ENCODE assay signal across 1 cellular context in the genomic region with DNA sequence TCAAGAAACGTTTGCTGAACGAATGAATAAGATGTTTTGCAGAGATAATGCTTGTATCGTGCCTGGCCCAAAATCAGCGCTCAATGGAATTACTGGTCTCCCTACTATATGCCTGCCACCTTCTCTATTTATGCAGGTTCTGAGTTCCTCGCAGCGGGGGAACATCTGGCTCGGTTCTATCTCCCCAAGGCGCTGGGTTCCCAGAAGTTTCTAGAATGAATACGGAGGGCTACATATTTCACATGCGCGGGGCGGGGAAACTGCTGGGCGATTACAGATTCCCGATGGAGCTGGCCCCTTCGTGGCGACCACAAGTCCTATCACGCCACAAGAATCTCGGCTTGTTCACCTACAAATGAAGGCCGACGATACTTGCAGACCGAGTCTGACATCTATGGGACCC.
A peak's percentile ranks its signal among the peaks of the same experiment; 100 is the strongest.
TF ChIP-seq lines count a peak whose summit lies in the region.

No MANE protein-coding gene starts in this region.

TF ChIP-seq in K562, 482 proteins besides CTCF, POLR2A, EP300 and RAD21:
- TF ChIP-seq, protein P1, sequence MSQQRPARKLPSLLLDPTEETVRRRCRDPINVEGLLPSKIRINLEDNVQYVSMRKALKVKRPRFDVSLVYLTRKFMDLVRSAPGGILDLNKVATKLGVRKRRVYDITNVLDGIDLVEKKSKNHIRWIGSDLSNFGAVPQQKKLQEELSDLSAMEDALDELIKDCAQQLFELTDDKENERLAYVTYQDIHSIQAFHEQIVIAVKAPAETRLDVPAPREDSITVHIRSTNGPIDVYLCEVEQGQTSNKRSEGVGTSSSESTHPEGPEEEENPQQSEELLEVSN (IDR thresholded peaks at IDR 0.05; ENCODE audit: borderline replicate concordance in 1 of 2, extremely low read depth in 1 of 2, insufficient read depth in 1 of 2, insufficient read length in 1 of 2, low read depth in 1 of 2, low read length in 1 of 2, poor library complexity in 1 of 2, severe bottlenecking in 1 of 2) = no peak
- TF ChIP-seq POU5F1 (IDR thresholded peaks at IDR 0.05; ENCODE audit: borderline replicate concordance, low read depth, low read length, partially characterized antibody) = no peak
- peak in 1 of 2 experiments; percentile 52; a peak in 1 of 4 replicates for TF ChIP-seq SIN3A (IDR thresholded peaks at IDR 0.05; ENCODE audit: borderline replicate concordance in 2 of 2, control insufficient read depth in 1 of 2, low read depth in 2 of 2, low read length in 2 of 2)
- TF ChIP-seq CREB1 (IDR thresholded peaks at IDR 0.05) = no peak
- TF ChIP-seq CREB1 (CRISPR knock-in tag; IDR thresholded peaks at IDR 0.05) = 0 out of 2 replicates have a peak, but pooled peaks have one; percentile 25
- no peak for TF ChIP-seq ZNF23 (CRISPR knock-in tag; IDR thresholded peaks at IDR 0.05)
- TF ChIP-seq, protein P2, sequence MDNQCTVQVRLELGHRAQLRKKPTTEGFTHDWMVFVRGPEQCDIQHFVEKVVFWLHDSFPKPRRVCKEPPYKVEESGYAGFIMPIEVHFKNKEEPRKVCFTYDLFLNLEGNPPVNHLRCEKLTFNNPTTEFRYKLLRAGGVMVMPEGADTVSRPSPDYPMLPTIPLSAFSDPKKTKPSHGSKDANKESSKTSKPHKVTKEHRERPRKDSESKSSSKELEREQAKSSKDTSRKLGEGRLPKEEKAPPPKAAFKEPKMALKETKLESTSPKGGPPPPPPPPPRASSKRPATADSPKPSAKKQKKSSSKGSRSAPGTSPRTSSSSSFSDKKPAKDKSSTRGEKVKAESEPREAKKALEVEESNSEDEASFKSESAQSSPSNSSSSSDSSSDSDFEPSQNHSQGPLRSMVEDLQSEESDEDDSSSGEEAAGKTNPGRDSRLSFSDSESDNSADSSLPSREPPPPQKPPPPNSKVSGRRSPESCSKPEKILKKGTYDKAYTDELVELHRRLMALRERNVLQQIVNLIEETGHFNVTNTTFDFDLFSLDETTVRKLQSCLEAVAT (IDR thresholded peaks at IDR 0.05) = 0 out of 4 replicates have a peak, but pooled peaks of 1 of the 2 experiments have one; percentile 7
- peak; percentile 41; the same call in 1 of the 2 replicates for TF ChIP-seq GTF2E2 (tag; IDR thresholded peaks at IDR 0.05)
TF ChIP-seq in K562: peak in this region for 4.
